ENCODE assay signal across 8 cellular contexts in genomic region chr3:89113887-89114840, GRCh38. TPM values are rescaled to one million over a fixed set of nuclear protein-coding genes. Genes with fewer than 3 reads are reported as not detected.
DNase-seq lines count a peak whose midpoint lies in the region; ATAC-seq and TF ChIP-seq lines count a peak whose summit lies in the region.

No MANE protein-coding gene starts in this region.

- H3F3A ChIP-seq in PC-3 (ENCODE audit: low read length, unreplicated experiment), result no peaks in the 10 kb centered on the region

- no peaks in the 10 kb centered on the region for H3K79me2 ChIP-seq in PC-3 (ENCODE audit: low read length)

- H3K9me3 Mint-ChIP-seq in CD8-positive, alpha-beta T cell, result no peaks in the 10 kb centered on the region

- no peak overlapping the region for H3K27ac ChIP-seq in PC-3 (ENCODE audit: low read length)
- peak overlapping the region; percentile 54 for H3K27ac ChIP-seq in brain microvascular endothelial cell
- peak overlapping the region in 2 of 4 donors; percentile 39 to 47 for H3K27ac ChIP-seq in gastrocnemius medialis
- no peak overlapping the region for H3K27ac ChIP-seq in CD8-positive, alpha-beta T cell (ENCODE audit: low read depth, low read length)

- H3K36me3 Mint-ChIP-seq in CD8-positive, alpha-beta T cell, result no peaks in the 10 kb centered on the region

- H3K27ac Mint-ChIP-seq in CD8-positive, alpha-beta T cell, result no peak overlapping the region

- ATAC-seq in GM18868 (IDR thresholded peaks at IDR 0.05; ENCODE audit: unreplicated experiment) (peak; percentile 96), HG03095 (IDR thresholded peaks at IDR 0.05; ENCODE audit: unreplicated experiment) (peak; percentile 77), PC-3 (peak; percentile 98), gastrocnemius medialis (peak; percentile 33 to 60)
- no peak for ATAC-seq in CD8-positive, alpha-beta T cell

- H4K20me1 ChIP-seq in PC-3 (ENCODE audit: low read length), result no peaks in the 10 kb centered on the region

- peak; percentile 73 for TF ChIP-seq CTCF in AG10803 (conservative IDR thresholded peaks at IDR 0.05; ENCODE audit: low read length)
- TF ChIP-seq CTCF in PC-3 (conservative IDR thresholded peaks at IDR 0.05; ENCODE audit: low read depth, low read length), result peak; percentile 81
- peak; percentile 90 for TF ChIP-seq CTCF in brain microvascular endothelial cell (IDR thresholded peaks at IDR 0.05; ENCODE audit: low read depth, low read length, missing control alignments)
- TF ChIP-seq CTCF in gastrocnemius medialis (IDR thresholded peaks at IDR 0.05 in 4 of 5, conservative IDR thresholded peaks at IDR 0.05 in 1 of 5), result peak in 3 of 5 experiments; percentile 15 to 40 (median 36)
- TF ChIP-seq CTCF in CD8-positive, alpha-beta T cell (IDR thresholded peaks at IDR 0.05), result no peak

- H3K4me2 ChIP-seq in PC-3 (ENCODE audit: low read length), result peak overlapping the region; percentile 88

- in situ Hi-C loops in brain microvascular endothelial cell (cut with HindIII; ENCODE audit: low pct_ligation_motif_present, low sequenced_read_pairs) (no loop called here), gastrocnemius medialis (cut with MboI; ENCODE audit: low sequenced_read_pairs in 4 of 4) (no loop called here)

- H3K9me3 ChIP-seq in PC-3 (ENCODE audit: low read length) (no peaks in the 10 kb centered on the region), iPS-15b (ENCODE audit: control insufficient read depth, insufficient read depth, low read length) (no peaks in the 10 kb centered on the region), gastrocnemius medialis (no peaks in the 10 kb centered on the region)
- no peaks in the 10 kb centered on the region for H3K9me3 ChIP-seq in CD8-positive, alpha-beta T cell (ENCODE audit: low read length)

- no peak overlapping the region for H3K9ac ChIP-seq in PC-3 (ENCODE audit: low read length)
- no peak overlapping the region for H3K9ac ChIP-seq in iPS-15b (ENCODE audit: low read depth, low read length)

- no peaks in the 10 kb centered on the region for H3K4me1 ChIP-seq in PC-3 (ENCODE audit: insufficient read depth, low read length)
- H3K4me1 ChIP-seq in iPS-15b (ENCODE audit: control insufficient read depth, insufficient read depth, low read length), result peaks cover 2% of the 10 kb centered on the region
- no peaks in the 10 kb centered on the region for H3K4me1 ChIP-seq in gastrocnemius medialis
- H3K4me1 ChIP-seq in CD8-positive, alpha-beta T cell (ENCODE audit: insufficient read depth, low read length), result peaks cover 3% of the 10 kb centered on the region

- no peaks in the 10 kb centered on the region for H3K27me3 Mint-ChIP-seq in CD8-positive, alpha-beta T cell (ENCODE audit: low read depth)

- H2AFZ ChIP-seq in PC-3 (ENCODE audit: low read length), result peak overlapping the region; percentile 81

- DNase-seq in AG10803 (ENCODE audit: low read depth) (peak; percentile 44), PC-3 (peak; percentile 69), brain microvascular endothelial cell (peak; percentile 70), gastrocnemius medialis (peak; percentile 2 to 14)
- DNase-seq in CD8-positive, alpha-beta T cell, result no peak

- no peaks in the 10 kb centered on the region for H3K4me1 Mint-ChIP-seq in CD8-positive, alpha-beta T cell (ENCODE audit: low read depth)

- H3K36me3 ChIP-seq in PC-3 (ENCODE audit: low read depth, low read length) (no peaks in the 10 kb centered on the region), brain microvascular endothelial cell (replicated peaks) (no peaks in the 10 kb centered on the region), iPS-15b (ENCODE audit: control insufficient read depth, insufficient read depth, low read length) (no peaks in the 10 kb centered on the region), gastrocnemius medialis (no peaks in the 10 kb centered on the region)
- no peaks in the 10 kb centered on the region for H3K36me3 ChIP-seq in CD8-positive, alpha-beta T cell (ENCODE audit: insufficient read depth, low read length)

- no peak for TF ChIP-seq POLR2A in gastrocnemius medialis (IDR thresholded peaks at IDR 0.05)

- H3K4me3 Mint-ChIP-seq in CD8-positive, alpha-beta T cell, result no peak overlapping the region

- H3K27me3 ChIP-seq in PC-3 (ENCODE audit: low read length), result peaks cover 42% of the 10 kb centered on the region
- no peaks in the 10 kb centered on the region for H3K27me3 ChIP-seq in brain microvascular endothelial cell (replicated peaks)
- peaks cover 40% of the 10 kb centered on the region for H3K27me3 ChIP-seq in iPS-15b (ENCODE audit: control insufficient read depth, insufficient read depth, low read length)
- H3K27me3 ChIP-seq in gastrocnemius medialis, result peaks cover 0 to 20% (median 18%) of the 10 kb centered on the region in 3 donors
- no peaks in the 10 kb centered on the region for H3K27me3 ChIP-seq in CD8-positive, alpha-beta T cell (ENCODE audit: insufficient read depth, low read length)

- POLR2A ChIA-PET in PC-3 (lab: Charles Lee; ENCODE audit: unreplicated experiment), result no interaction called here
- POLR2A ChIA-PET in CD8-positive, alpha-beta T cell (lab: Charles Lee), result no interaction called here

- intact Hi-C loops in PC-3 (cut with micrococcal nuclease), result loop anchor here (5.0 to 10.0 kb wide), 2 partner anchors 912 to 981 kb away; no protein-coding TSS in a partner anchor
- intact Hi-C loops in gastrocnemius medialis (cut with DNase I; ENCODE audit: low total_unique reads), result no loop called here
- intact Hi-C loops in CD8-positive, alpha-beta T cell (cut with DNase I, micrococcal nuclease), result no loop called here

- no TSS peak for BruUV-seq in PC-3 (replicated peaks; lab: Mats Ljungman, UMichigan)

- H3K9me2 ChIP-seq in PC-3 (replicated peaks; ENCODE audit: low read length), result no peaks in the 10 kb centered on the region

- H3K4me3 ChIP-seq in AG10803 (ENCODE audit: low read length) (peak overlapping the region; percentile 60), PC-3 (ENCODE audit: low read length) (peak overlapping the region; percentile 66), brain microvascular endothelial cell (ENCODE audit: low read depth, low read length) (peak overlapping the region; percentile 73), iPS-15b (ENCODE audit: low read depth, low read length) (peak overlapping the region; percentile 78), gastrocnemius medialis (peak overlapping the region; percentile 39 to 50 (median 44))
- H3K4me3 ChIP-seq in CD8-positive, alpha-beta T cell (ENCODE audit: low read depth, low read length), result no peak overlapping the region

- CTCF ChIA-PET in PC-3 (lab: Charles Lee), result no interaction called here
- CTCF ChIA-PET in CD8-positive, alpha-beta T cell (lab: Charles Lee), result no interaction called here

RNA-seq across cellular contexts. Expression of gene EPHA3, which starts 6.7 kb away (rescaled TPM):
- total RNA-seq in PC-3 (2014; rRNA removed), result 0.33 TPM in 1 of 2 replicates, not detected in the other
- 1 to 10 TPM in 2 of 4 donors, under 1 TPM in 2; 0.36 to 1.8 (median 0.90) TPM for total RNA-seq in gastrocnemius medialis
- total RNA-seq in CD8-positive, alpha-beta T cell, result not detected

Comparison
In these comparisons a context has a peak if more than half of its experiments do, and no peak if none do; other contexts are left out.
1. DNase-seq: peak in AG10803 (single experiment), PC-3 (single experiment), brain microvascular endothelial cell (single experiment) and gastrocnemius medialis (2 of 2); none in CD8-positive, alpha-beta T cell (0 of 7).